Comparison of ENCODE assay signal across 11 cellular contexts in genomic region chr1:234535763-234536515, GRCh38. TPM values are rescaled to one million over a fixed set of nuclear protein-coding genes. Genes with fewer than 3 reads are reported as not detected.
A peak's percentile ranks its signal among the peaks of the same experiment; 100 is the strongest.
DNase-seq lines count a peak whose midpoint lies in the region; FAIRE-seq and TF ChIP-seq lines count a peak whose summit lies in the region.
"Had no signal": no experiment of that assay in that cellular context is flagged by ENCODE, and none has a peak within 500 bp of the region (broad histone marks: within the 10 kb centered on the region; RNA-seq: fewer than 3 reads in every experiment).

No MANE protein-coding gene starts in this region.

- H3K27me3 Mint-ChIP-seq in endodermal cell (ENCODE audit: insufficient read depth) = no peaks in the 10 kb centered on the region

- TF ChIP-seq CTCF in endodermal cell (conservative IDR thresholded peaks at IDR 0.05) (no peak), A673 (conservative IDR thresholded peaks at IDR 0.05; ENCODE audit: low read depth, low read length) (no peak), D721Med (IDR thresholded peaks at IDR 0.05; ENCODE audit: insufficient read depth, missing control alignments) (no peak)

- H3K36me3 ChIP-seq in endodermal cell (ENCODE audit: control insufficient read depth, insufficient read depth, low read length) (no peaks in the 10 kb centered on the region), A673 (ENCODE audit: insufficient read depth, low read length, poor library complexity, severe bottlenecking) (no peaks in the 10 kb centered on the region)

- no peak overlapping the region for H3K9ac ChIP-seq in endodermal cell (ENCODE audit: extremely low read depth, low read length, poor library complexity, severe bottlenecking)

- H3K36me3 Mint-ChIP-seq in endodermal cell (ENCODE audit: low read depth) = no peaks in the 10 kb centered on the region

- no peak overlapping the region for H3K4me3 ChIP-seq in endodermal cell (ENCODE audit: low read length)
- no peak overlapping the region for H3K4me3 ChIP-seq in A673 (ENCODE audit: low read depth, low read length, poor library complexity, severe bottlenecking)

- no peaks in the 10 kb centered on the region for H3K27me3 ChIP-seq in endodermal cell (ENCODE audit: control insufficient read depth, insufficient read depth, low read length, poor library complexity, severe bottlenecking)
- H3K27me3 ChIP-seq in A673 (replicated peaks; ENCODE audit: insufficient read depth, low read depth, low read length, poor library complexity) = no peaks in the 10 kb centered on the region

- DNase-seq in NCI-H69 (lab: John Stamatoyannopoulos, UW) (peak; percentile 42), endodermal cell (no peak), mesenteric fat pad (ENCODE audit: low spot score) (peak; percentile 86), superior temporal gyrus (ENCODE audit: extremely low spot score) (peak; percentile 53), A673 (ENCODE audit: low spot score) (no peak), cortex of kidney (lab: John Stamatoyannopoulos, UW) (no peak), D721Med (ENCODE audit: insufficient read length, low spot score) (no peak), NCI-H2171 treated with DMSO at 0.1 percent for 48 hours (lab: John Stamatoyannopoulos, UW) (no peak)
- DNase-seq: activated CD4-positive, alpha-beta memory T cell treated with anti-CD3 and anti-CD28 coated beads, Interleukin-2, amount 10 ng/mL, durations not matched to agents 7 days and 5 days; H9 had no signal

- no peak overlapping the region for H3K4me3 Mint-ChIP-seq in endodermal cell
- H3K4me3 Mint-ChIP-seq: activated CD4-positive, alpha-beta memory T cell treated with anti-CD3 and anti-CD28 coated beads, Interleukin-2, amount 10 ng/mL, durations not matched to agents 7 days and 5 days; H9; neural crest cell had no signal

- no peak overlapping the region for H3K27ac Mint-ChIP-seq in endodermal cell
- H3K27ac Mint-ChIP-seq: activated CD4-positive, alpha-beta memory T cell treated with anti-CD3 and anti-CD28 coated beads, Interleukin-2, amount 10 ng/mL, durations not matched to agents 7 days and 5 days; H9 had no signal

- no TSS peak for BruUV-seq in A673 (replicated peaks; lab: Mats Ljungman, UMichigan)

- H3K27ac ChIP-seq in endodermal cell (ENCODE audit: low read depth, low read length) (peak overlapping the region; percentile 69), A673 (ENCODE audit: low read depth, low read length, poor library complexity, severe bottlenecking) (no peak overlapping the region)

- no peaks in the 10 kb centered on the region for H3K9me3 Mint-ChIP-seq in endodermal cell
- H3K9me3 Mint-ChIP-seq: activated CD4-positive, alpha-beta memory T cell treated with anti-CD3 and anti-CD28 coated beads, Interleukin-2, amount 10 ng/mL, durations not matched to agents 7 days and 5 days; H9; neural crest cell had no signal

- POLR2A ChIA-PET in A673 (lab: Charles Lee; ENCODE audit: low non-redundant PET) = no interaction called here

- CTCF ChIA-PET in A673 (lab: Charles Lee) = no interaction called here

- H3K9me3 ChIP-seq in endodermal cell (ENCODE audit: control insufficient read depth, low read length) (no peaks in the 10 kb centered on the region), A673 (ENCODE audit: low read depth, low read length, poor library complexity, severe bottlenecking) (no peaks in the 10 kb centered on the region)

- H3K4me1 ChIP-seq in endodermal cell (ENCODE audit: control insufficient read depth, insufficient read depth, low read length) (peaks cover 3% of the 10 kb centered on the region), A673 (ENCODE audit: insufficient read depth, low read length, poor library complexity, severe bottlenecking) (peaks cover 58% of the 10 kb centered on the region)

- no peak for FAIRE-seq in D721Med (lab: Jason Lieb, UNC)

- 70 to 93% methylated on average over 3 to 14 of the region's 14 CpGs for WGBS in endodermal cell (ENCODE audit: insufficient coverage in 1 of 2, insufficient read length in 1 of 2), 2 experiments

- peaks cover 26% of the 10 kb centered on the region for H3K4me1 Mint-ChIP-seq in endodermal cell
- H3K4me1 Mint-ChIP-seq: activated CD4-positive, alpha-beta memory T cell treated with anti-CD3 and anti-CD28 coated beads, Interleukin-2, amount 10 ng/mL, durations not matched to agents 7 days and 5 days had no signal

- intact Hi-C loops in A673 (cut with micrococcal nuclease; ENCODE audit: unreplicated experiment) = no loop called here

RNA-seq across cellular contexts. Expression of gene TARBP1, which starts 57.0 kb away (rescaled TPM):
- total RNA-seq in endodermal cell (10 to 100 TPM; 45.3 to 62.4 TPM), mesenteric fat pad (19.4 TPM), A673 (2021) (28.0 and 31.9 TPM in 2 replicates)
- polyA plus RNA-seq in endodermal cell (2013, experiment 1 of 2) = 44.1 TPM
- 34.9 TPM for polyA plus RNA-seq in endodermal cell (2013, experiment 2 of 2)

Comparison
In these comparisons a context has a peak if more than half of its experiments do, and no peak if none do; other contexts are left out.
1. DNase-seq: peak in NCI-H69 (single experiment), mesenteric fat pad (single experiment) and superior temporal gyrus (single experiment); none in endodermal cell (single experiment), A673 (single experiment), cortex of kidney (single experiment), D721Med (single experiment) and NCI-H2171 treated with DMSO at 0.1 percent for 48 hours (single experiment).